Comparison of ENCODE assay signal across 1 cellular context in the genomic region with DNA sequence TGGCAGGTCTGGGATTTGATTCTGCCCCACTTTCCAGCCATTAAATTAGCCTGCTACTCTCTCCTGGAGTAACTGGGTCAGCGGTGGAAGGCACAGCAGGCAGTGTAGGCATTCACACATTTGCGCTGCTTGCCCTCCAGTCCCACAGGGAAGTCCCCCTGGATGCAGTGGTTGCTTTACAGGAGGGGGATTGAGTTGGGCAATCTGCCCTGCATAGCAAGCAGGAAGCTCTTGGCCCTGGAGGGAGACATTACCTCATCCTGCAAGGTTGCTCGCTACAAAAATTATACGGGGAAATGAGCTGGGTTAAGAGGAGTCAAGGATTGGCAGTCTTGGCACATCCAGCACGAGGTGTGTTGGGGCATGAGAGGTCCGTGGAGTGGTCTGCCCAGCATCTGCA.
TF ChIP-seq lines count a peak whose summit lies in the region.

No MANE protein-coding gene starts in this region.

TF ChIP-seq in HEK293, 187 proteins besides CTCF, POLR2A, EP300 and RAD21 (continued from another document and continues in another):
- TF ChIP-seq, protein P1, sequence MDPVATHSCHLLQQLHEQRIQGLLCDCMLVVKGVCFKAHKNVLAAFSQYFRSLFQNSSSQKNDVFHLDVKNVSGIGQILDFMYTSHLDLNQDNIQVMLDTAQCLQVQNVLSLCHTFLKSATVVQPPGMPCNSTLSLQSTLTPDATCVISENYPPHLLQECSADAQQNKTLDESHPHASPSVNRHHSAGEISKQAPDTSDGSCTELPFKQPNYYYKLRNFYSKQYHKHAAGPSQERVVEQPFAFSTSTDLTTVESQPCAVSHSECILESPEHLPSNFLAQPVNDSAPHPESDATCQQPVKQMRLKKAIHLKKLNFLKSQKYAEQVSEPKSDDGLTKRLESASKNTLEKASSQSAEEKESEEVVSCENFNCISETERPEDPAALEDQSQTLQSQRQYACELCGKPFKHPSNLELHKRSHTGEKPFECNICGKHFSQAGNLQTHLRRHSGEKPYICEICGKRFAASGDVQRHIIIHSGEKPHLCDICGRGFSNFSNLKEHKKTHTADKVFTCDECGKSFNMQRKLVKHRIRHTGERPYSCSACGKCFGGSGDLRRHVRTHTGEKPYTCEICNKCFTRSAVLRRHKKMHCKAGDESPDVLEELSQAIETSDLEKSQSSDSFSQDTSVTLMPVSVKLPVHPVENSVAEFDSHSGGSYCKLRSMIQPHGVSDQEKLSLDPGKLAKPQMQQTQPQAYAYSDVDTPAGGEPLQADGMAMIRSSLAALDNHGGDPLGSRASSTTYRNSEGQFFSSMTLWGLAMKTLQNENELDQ (tag by site-specific recombination; IDR thresholded peaks at IDR 0.05; ENCODE audit: low read depth): no peak
- TF ChIP-seq ZNF561 (tag by site-specific recombination; IDR thresholded peaks at IDR 0.05; ENCODE audit: borderline replicate concordance): no peak
- peak; percentile 78 for TF ChIP-seq ZNF600 (tag by site-specific recombination; IDR thresholded peaks at IDR 0.05)
- TF ChIP-seq, protein P2, sequence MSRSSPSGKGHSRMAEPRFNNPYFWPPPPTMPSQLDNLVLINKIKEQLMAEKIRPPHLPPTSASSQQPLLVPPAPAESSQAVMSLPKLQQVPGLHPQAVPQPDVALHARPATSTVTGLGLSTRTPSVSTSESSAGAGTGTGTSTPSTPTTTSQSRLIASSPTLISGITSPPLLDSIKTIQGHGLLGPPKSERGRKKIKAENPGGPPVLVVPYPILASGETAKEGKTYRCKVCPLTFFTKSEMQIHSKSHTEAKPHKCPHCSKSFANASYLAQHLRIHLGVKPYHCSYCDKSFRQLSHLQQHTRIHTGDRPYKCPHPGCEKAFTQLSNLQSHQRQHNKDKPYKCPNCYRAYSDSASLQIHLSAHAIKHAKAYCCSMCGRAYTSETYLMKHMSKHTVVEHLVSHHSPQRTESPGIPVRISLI (tag by site-specific recombination; IDR thresholded peaks at IDR 0.05): no peak
- TF ChIP-seq, protein P3, sequence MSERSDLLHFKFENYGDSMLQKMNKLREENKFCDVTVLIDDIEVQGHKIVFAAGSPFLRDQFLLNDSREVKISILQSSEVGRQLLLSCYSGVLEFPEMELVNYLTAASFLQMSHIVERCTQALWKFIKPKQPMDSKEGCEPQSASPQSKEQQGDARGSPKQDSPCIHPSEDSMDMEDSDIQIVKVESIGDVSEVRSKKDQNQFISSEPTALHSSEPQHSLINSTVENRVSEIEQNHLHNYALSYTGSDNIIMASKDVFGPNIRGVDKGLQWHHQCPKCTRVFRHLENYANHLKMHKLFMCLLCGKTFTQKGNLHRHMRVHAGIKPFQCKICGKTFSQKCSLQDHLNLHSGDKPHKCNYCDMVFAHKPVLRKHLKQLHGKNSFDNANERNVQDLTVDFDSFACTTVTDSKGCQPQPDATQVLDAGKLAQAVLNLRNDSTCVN (tag by site-specific recombination; optimal IDR thresholded peaks at IDR 0.05): no peak
- no peak for TF ChIP-seq SP3 (tag by site-specific recombination; IDR thresholded peaks at IDR 0.05)
- no peak for TF ChIP-seq KLF10 (tag by site-specific recombination; IDR thresholded peaks at IDR 0.05)
- no peak for TF ChIP-seq ZNF223 (tag by site-specific recombination; IDR thresholded peaks at IDR 0.05)
- no peak for TF ChIP-seq ZBTB17 (tag by site-specific recombination; IDR thresholded peaks at IDR 0.05)
- TF ChIP-seq ZNF16 (tag by site-specific recombination; IDR thresholded peaks at IDR 0.05; ENCODE audit: low read depth): no peak
- TF ChIP-seq, protein P4, sequence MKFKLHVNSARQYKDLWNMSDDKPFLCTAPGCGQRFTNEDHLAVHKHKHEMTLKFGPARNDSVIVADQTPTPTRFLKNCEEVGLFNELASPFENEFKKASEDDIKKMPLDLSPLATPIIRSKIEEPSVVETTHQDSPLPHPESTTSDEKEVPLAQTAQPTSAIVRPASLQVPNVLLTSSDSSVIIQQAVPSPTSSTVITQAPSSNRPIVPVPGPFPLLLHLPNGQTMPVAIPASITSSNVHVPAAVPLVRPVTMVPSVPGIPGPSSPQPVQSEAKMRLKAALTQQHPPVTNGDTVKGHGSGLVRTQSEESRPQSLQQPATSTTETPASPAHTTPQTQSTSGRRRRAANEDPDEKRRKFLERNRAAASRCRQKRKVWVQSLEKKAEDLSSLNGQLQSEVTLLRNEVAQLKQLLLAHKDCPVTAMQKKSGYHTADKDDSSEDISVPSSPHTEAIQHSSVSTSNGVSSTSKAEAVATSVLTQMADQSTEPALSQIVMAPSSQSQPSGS (tag by site-specific recombination; IDR thresholded peaks at IDR 0.05; ENCODE audit: low read depth): no peak
- peak; percentile 36; the same call in 1 of the 2 replicates for TF ChIP-seq GLIS1 (tag by site-specific recombination; IDR thresholded peaks at IDR 0.05)
- TF ChIP-seq, protein P5, sequence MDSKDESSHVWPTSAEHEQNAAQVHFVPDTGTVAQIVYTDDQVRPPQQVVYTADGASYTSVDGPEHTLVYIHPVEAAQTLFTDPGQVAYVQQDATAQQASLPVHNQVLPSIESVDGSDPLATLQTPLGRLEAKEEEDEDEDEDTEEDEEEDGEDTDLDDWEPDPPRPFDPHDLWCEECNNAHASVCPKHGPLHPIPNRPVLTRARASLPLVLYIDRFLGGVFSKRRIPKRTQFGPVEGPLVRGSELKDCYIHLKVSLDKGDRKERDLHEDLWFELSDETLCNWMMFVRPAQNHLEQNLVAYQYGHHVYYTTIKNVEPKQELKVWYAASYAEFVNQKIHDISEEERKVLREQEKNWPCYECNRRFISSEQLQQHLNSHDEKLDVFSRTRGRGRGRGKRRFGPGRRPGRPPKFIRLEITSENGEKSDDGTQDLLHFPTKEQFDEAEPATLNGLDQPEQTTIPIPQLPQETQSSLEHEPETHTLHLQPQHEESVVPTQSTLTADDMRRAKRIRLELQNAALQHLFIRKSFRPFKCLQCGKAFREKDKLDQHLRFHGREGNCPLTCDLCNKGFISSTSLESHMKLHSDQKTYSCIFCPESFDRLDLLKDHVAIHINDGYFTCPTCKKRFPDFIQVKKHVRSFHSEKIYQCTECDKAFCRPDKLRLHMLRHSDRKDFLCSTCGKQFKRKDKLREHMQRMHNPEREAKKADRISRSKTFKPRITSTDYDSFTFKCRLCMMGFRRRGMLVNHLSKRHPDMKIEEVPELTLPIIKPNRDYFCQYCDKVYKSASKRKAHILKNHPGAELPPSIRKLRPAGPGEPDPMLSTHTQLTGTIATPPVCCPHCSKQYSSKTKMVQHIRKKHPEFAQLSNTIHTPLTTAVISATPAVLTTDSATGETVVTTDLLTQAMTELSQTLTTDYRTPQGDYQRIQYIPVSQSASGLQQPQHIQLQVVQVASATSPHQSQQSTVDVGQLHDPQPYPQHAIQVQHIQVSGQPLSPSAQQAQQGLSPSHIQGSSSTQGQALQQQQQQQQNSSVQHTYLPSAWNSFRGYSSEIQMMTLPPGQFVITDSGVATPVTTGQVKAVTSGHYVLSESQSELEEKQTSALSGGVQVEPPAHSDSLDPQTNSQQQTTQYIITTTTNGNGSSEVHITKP (tag by site-specific recombination; IDR thresholded peaks at IDR 0.05): 0 out of 2 replicates have a peak, but pooled peaks have one; percentile 12
- TF ChIP-seq RBAK (tag by site-specific recombination; IDR thresholded peaks at IDR 0.05): no peak
- TF ChIP-seq ZNF121 (tag by site-specific recombination; IDR thresholded peaks at IDR 0.05): no peak
- TF ChIP-seq ZNF629 (tag by site-specific recombination; IDR thresholded peaks at IDR 0.05): 0 out of 2 replicates have a peak, but pooled peaks have one; percentile 10
- TF ChIP-seq SETDB1 (IDR thresholded peaks at IDR 0.05; ENCODE audit: insufficient read length, low read length): no peak
- TF ChIP-seq, protein P6, sequence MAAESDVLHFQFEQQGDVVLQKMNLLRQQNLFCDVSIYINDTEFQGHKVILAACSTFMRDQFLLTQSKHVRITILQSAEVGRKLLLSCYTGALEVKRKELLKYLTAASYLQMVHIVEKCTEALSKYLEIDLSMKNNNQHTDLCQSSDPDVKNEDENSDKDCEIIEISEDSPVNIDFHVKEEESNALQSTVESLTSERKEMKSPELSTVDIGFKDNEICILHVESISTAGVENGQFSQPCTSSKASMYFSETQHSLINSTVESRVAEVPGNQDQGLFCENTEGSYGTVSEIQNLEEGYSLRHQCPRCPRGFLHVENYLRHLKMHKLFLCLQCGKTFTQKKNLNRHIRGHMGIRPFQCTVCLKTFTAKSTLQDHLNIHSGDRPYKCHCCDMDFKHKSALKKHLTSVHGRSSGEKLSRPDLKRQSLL (tag by site-specific recombination; IDR thresholded peaks at IDR 0.05): no peak
- TF ChIP-seq ZNF792 (tag by site-specific recombination; IDR thresholded peaks at IDR 0.05): no peak
- no peak for TF ChIP-seq TCF7L2 (IDR thresholded peaks at IDR 0.05; ENCODE audit: borderline replicate concordance, low read depth, low read length)
- no peak for TF ChIP-seq ZNF501 (tag by site-specific recombination; IDR thresholded peaks at IDR 0.05)
- no peak for TF ChIP-seq YY2 (tag by site-specific recombination; IDR thresholded peaks at IDR 0.05)
- no peak for TF ChIP-seq ZNF174 (tag by site-specific recombination; IDR thresholded peaks at IDR 0.05)
- TF ChIP-seq, protein P7, sequence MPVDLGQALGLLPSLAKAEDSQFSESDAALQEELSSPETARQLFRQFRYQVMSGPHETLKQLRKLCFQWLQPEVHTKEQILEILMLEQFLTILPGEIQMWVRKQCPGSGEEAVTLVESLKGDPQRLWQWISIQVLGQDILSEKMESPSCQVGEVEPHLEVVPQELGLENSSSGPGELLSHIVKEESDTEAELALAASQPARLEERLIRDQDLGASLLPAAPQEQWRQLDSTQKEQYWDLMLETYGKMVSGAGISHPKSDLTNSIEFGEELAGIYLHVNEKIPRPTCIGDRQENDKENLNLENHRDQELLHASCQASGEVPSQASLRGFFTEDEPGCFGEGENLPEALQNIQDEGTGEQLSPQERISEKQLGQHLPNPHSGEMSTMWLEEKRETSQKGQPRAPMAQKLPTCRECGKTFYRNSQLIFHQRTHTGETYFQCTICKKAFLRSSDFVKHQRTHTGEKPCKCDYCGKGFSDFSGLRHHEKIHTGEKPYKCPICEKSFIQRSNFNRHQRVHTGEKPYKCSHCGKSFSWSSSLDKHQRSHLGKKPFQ (tag by site-specific recombination; IDR thresholded peaks at IDR 0.05): no peak
- TF ChIP-seq ZNF366 (tag by site-specific recombination; conservative IDR thresholded peaks at IDR 0.05): no peak
- TF ChIP-seq, protein P8, sequence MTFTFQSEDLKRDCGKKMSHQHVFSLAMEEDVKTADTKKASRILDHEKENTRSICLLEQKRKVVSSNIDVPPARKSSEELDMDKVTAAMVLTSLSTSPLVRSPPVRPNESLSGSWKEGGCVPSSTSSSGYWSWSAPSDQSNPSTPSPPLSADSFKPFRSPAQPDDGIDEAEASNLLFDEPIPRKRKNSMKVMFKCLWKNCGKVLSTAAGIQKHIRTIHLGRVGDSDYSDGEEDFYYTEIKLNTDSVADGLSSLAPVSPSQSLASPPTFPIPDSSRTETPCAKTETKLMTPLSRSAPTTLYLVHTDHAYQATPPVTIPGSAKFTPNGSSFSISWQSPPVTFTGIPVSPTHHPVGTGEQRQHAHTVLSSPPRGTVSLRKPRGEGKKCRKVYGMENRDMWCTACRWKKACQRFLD (tag by site-specific recombination; IDR thresholded peaks at IDR 0.05): no peak
- TF ChIP-seq IKZF3 (tag by site-specific recombination; IDR thresholded peaks at IDR 0.05): 0 out of 2 replicates have a peak, but pooled peaks have one; percentile 13
- TF ChIP-seq, protein P9, sequence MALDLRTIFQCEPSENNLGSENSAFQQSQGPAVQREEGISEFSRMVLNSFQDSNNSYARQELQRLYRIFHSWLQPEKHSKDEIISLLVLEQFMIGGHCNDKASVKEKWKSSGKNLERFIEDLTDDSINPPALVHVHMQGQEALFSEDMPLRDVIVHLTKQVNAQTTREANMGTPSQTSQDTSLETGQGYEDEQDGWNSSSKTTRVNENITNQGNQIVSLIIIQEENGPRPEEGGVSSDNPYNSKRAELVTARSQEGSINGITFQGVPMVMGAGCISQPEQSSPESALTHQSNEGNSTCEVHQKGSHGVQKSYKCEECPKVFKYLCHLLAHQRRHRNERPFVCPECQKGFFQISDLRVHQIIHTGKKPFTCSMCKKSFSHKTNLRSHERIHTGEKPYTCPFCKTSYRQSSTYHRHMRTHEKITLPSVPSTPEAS (tag by site-specific recombination; IDR thresholded peaks at IDR 0.05): no peak
- no peak for TF ChIP-seq ZNF560 (tag by site-specific recombination; IDR thresholded peaks at IDR 0.05; ENCODE audit: borderline replicate concordance)
- no peak for TF ChIP-seq MYNN (tag by site-specific recombination; IDR thresholded peaks at IDR 0.05; ENCODE audit: borderline replicate concordance)
- peak; percentile 25; the same call in 1 of the 2 replicates for TF ChIP-seq ZNF394 (tag by site-specific recombination; IDR thresholded peaks at IDR 0.05; ENCODE audit: borderline replicate concordance)
- TF ChIP-seq ZNF473 (tag by site-specific recombination; IDR thresholded peaks at IDR 0.05): no peak
- no peak for TF ChIP-seq WT1 (tag by site-specific recombination; IDR thresholded peaks at IDR 0.05)
- no peak for TF ChIP-seq ZBTB1 (tag by site-specific recombination; IDR thresholded peaks at IDR 0.05)
- no peak for TF ChIP-seq ZNF214 (tag by site-specific recombination; IDR thresholded peaks at IDR 0.05; ENCODE audit: borderline replicate concordance)
- TF ChIP-seq ZNF510 (tag by site-specific recombination; IDR thresholded peaks at IDR 0.05; ENCODE audit: insufficient replicate concordance): no peak
- TF ChIP-seq ZIC2 (tag by site-specific recombination; IDR thresholded peaks at IDR 0.05): peak; percentile 92
- TF ChIP-seq ZNF112 (tag by site-specific recombination; IDR thresholded peaks at IDR 0.05): no peak
- TF ChIP-seq, protein P10, sequence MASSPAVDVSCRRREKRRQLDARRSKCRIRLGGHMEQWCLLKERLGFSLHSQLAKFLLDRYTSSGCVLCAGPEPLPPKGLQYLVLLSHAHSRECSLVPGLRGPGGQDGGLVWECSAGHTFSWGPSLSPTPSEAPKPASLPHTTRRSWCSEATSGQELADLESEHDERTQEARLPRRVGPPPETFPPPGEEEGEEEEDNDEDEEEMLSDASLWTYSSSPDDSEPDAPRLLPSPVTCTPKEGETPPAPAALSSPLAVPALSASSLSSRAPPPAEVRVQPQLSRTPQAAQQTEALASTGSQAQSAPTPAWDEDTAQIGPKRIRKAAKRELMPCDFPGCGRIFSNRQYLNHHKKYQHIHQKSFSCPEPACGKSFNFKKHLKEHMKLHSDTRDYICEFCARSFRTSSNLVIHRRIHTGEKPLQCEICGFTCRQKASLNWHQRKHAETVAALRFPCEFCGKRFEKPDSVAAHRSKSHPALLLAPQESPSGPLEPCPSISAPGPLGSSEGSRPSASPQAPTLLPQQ (tag by site-specific recombination; IDR thresholded peaks at IDR 0.05): peak; percentile 40; the same call in 1 of the 2 replicates
- TF ChIP-seq ZNF132 (tag by site-specific recombination; IDR thresholded peaks at IDR 0.05; ENCODE audit: borderline replicate concordance): no peak
- no peak for TF ChIP-seq TRIM28 (IDR thresholded peaks at IDR 0.05; ENCODE audit: borderline replicate concordance, low read length)
- TF ChIP-seq ZNF423 (tag by site-specific recombination; IDR thresholded peaks at IDR 0.05): no peak
- TF ChIP-seq ZNF175 (tag by site-specific recombination; IDR thresholded peaks at IDR 0.05): no peak
- no peak for TF ChIP-seq ZNF211 (tag by site-specific recombination; IDR thresholded peaks at IDR 0.05; ENCODE audit: low read depth)
- TF ChIP-seq, protein P11, sequence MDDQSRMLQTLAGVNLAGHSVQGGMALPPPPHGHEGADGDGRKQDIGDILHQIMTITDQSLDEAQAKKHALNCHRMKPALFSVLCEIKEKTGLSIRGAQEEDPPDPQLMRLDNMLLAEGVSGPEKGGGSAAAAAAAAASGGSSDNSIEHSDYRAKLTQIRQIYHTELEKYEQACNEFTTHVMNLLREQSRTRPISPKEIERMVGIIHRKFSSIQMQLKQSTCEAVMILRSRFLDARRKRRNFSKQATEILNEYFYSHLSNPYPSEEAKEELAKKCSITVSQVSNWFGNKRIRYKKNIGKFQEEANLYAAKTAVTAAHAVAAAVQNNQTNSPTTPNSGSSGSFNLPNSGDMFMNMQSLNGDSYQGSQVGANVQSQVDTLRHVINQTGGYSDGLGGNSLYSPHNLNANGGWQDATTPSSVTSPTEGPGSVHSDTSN (CRISPR knock-in tag; IDR thresholded peaks at IDR 0.05): no peak
